2 cellular contexts compared by ENCODE assay signal in genomic region chr17:59714255-59714654, GRCh38.
TF ChIP-seq lines count a peak whose summit lies in the region.

No MANE protein-coding gene starts in this region.

TF ChIP-seq in K562, 482 proteins besides CTCF, POLR2A, EP300 and RAD21:
- TF ChIP-seq RBM22 (IDR thresholded peaks at IDR 0.05; ENCODE audit: low read depth, low read length, poor library complexity, severe bottlenecking) (no peak), ZBTB11 (CRISPR knock-in tag; IDR thresholded peaks at IDR 0.05) (no peak), CC2D1A (IDR thresholded peaks at IDR 0.05) (no peak), GABPB1 (CRISPR knock-in tag; IDR thresholded peaks at IDR 0.05) (no peak), MEIS2 (IDR thresholded peaks at IDR 0.05; ENCODE audit: partially characterized antibody) (no peak), CLOCK (CRISPR knock-in tag; IDR thresholded peaks at IDR 0.05; ENCODE audit: borderline replicate concordance) (no peak), ZNF274 (IDR thresholded peaks at IDR 0.05; ENCODE audit: borderline replicate concordance, low read depth, low read length) (no peak), RBM34 (IDR thresholded peaks at IDR 0.05; ENCODE audit: borderline replicate concordance, insufficient read depth, low read length) (no peak), ZFX (CRISPR knock-in tag; IDR thresholded peaks at IDR 0.05) (no peak), SRSF1 (IDR thresholded peaks at IDR 0.05; ENCODE audit: low read depth, low read length) (no peak), CTBP1 (IDR thresholded peaks at IDR 0.05; ENCODE audit: borderline replicate concordance) (no peak), TFE3 (CRISPR knock-in tag; IDR thresholded peaks at IDR 0.05) (no peak), MXI1 (IDR thresholded peaks at IDR 0.05; ENCODE audit: low read depth, low read length) (no peak), ASH1L (IDR thresholded peaks at IDR 0.05; ENCODE audit: borderline replicate concordance, low read depth, partially characterized antibody) (no peak)

TF ChIP-seq in HepG2, 621 proteins besides CTCF, POLR2A, EP300 and RAD21:
- no peak for TF ChIP-seq ZNF34 (CRISPR knock-in tag; IDR thresholded peaks at IDR 0.05; ENCODE audit: borderline replicate concordance)
- no peak for TF ChIP-seq ZSCAN21 (CRISPR knock-in tag; IDR thresholded peaks at IDR 0.05; ENCODE audit: borderline replicate concordance)
- no peak for TF ChIP-seq ZNF367 (CRISPR knock-in tag; IDR thresholded peaks at IDR 0.05; ENCODE audit: borderline replicate concordance)
- TF ChIP-seq ZNF652 (CRISPR knock-in tag; IDR thresholded peaks at IDR 0.05; ENCODE audit: borderline replicate concordance, low read depth): peak; percentile 91
- no peak for TF ChIP-seq ZNF615 (CRISPR knock-in tag; IDR thresholded peaks at IDR 0.05; ENCODE audit: borderline replicate concordance)
- no peak for TF ChIP-seq YY1 (IDR thresholded peaks at IDR 0.05; ENCODE audit: insufficient read depth, insufficient replicate concordance, low read depth, low read length)
- TF ChIP-seq RFXANK (CRISPR knock-in tag; IDR thresholded peaks at IDR 0.05): no peak
- no peak for TF ChIP-seq GTF2F1 (IDR thresholded peaks at IDR 0.05; ENCODE audit: low read length)
- no peak for TF ChIP-seq CBX5 (CRISPR knock-in tag; IDR thresholded peaks at IDR 0.05; ENCODE audit: borderline replicate concordance)
- no peak for TF ChIP-seq ZNF550 (CRISPR knock-in tag; IDR thresholded peaks at IDR 0.05; ENCODE audit: borderline replicate concordance)
- TF ChIP-seq ZNF639 (CRISPR knock-in tag; conservative IDR thresholded peaks at IDR 0.05): no peak
- no peak for TF ChIP-seq KDM4B (CRISPR knock-in tag; IDR thresholded peaks at IDR 0.05)
- TF ChIP-seq, protein P1, sequence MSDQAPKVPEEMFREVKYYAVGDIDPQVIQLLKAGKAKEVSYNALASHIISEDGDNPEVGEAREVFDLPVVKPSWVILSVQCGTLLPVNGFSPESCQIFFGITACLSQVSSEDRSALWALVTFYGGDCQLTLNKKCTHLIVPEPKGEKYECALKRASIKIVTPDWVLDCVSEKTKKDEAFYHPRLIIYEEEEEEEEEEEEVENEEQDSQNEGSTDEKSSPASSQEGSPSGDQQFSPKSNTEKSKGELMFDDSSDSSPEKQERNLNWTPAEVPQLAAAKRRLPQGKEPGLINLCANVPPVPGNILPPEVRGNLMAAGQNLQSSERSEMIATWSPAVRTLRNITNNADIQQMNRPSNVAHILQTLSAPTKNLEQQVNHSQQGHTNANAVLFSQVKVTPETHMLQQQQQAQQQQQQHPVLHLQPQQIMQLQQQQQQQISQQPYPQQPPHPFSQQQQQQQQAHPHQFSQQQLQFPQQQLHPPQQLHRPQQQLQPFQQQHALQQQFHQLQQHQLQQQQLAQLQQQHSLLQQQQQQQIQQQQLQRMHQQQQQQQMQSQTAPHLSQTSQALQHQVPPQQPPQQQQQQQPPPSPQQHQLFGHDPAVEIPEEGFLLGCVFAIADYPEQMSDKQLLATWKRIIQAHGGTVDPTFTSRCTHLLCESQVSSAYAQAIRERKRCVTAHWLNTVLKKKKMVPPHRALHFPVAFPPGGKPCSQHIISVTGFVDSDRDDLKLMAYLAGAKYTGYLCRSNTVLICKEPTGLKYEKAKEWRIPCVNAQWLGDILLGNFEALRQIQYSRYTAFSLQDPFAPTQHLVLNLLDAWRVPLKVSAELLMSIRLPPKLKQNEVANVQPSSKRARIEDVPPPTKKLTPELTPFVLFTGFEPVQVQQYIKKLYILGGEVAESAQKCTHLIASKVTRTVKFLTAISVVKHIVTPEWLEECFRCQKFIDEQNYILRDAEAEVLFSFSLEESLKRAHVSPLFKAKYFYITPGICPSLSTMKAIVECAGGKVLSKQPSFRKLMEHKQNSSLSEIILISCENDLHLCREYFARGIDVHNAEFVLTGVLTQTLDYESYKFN (CRISPR knock-in tag; conservative IDR thresholded peaks at IDR 0.05): 0 out of 2 replicates have a peak, but pooled peaks have one; percentile 25
- TF ChIP-seq, protein P2, sequence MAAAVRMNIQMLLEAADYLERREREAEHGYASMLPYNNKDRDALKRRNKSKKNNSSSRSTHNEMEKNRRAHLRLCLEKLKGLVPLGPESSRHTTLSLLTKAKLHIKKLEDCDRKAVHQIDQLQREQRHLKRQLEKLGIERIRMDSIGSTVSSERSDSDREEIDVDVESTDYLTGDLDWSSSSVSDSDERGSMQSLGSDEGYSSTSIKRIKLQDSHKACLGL (CRISPR knock-in tag; IDR thresholded peaks at IDR 0.05): no peak
- no peak for TF ChIP-seq SOX13 (IDR thresholded peaks at IDR 0.05)
- TF ChIP-seq SOX13 (CRISPR knock-in tag; conservative IDR thresholded peaks at IDR 0.05 in 1 of 2, IDR thresholded peaks at IDR 0.05 in 1 of 2): peak in 1 of 2 experiments; percentile 2; a peak in 1 of 4 replicates
- TF ChIP-seq ATRX (CRISPR knock-in tag; IDR thresholded peaks at IDR 0.05; ENCODE audit: borderline replicate concordance): no peak
- TF ChIP-seq THAP7 (CRISPR knock-in tag; IDR thresholded peaks at IDR 0.05): no peak
- TF ChIP-seq EHMT2 (IDR thresholded peaks at IDR 0.05; ENCODE audit: borderline replicate concordance, low read depth, low read length): no peak
- TF ChIP-seq FOSL2 (CRISPR knock-in tag; IDR thresholded peaks at IDR 0.05): no peak
